In genomic region chr2:152444448-152444847, GRCh38 we compare ENCODE assay signal across 31 cellular contexts.
DNase-seq lines count a peak whose midpoint lies in the region; TF ChIP-seq lines count a peak whose summit lies in the region.
"Had no signal": no experiment of that assay in that cellular context is flagged by ENCODE, and none has a peak within 500 bp of the region (broad histone marks: within the 10 kb centered on the region; RNA-seq: fewer than 3 reads in every experiment).

No MANE protein-coding gene starts in this region.

- DNase-seq in left ventricle myocardium inferior (no peak), cardiac septum (ENCODE audit: low spot score) (no peak), dorsolateral prefrontal cortex (no peak), midbrain (lab: John Stamatoyannopoulos, UW) (peak; percentile 57), tibial nerve (ENCODE audit: low spot score in 2 of 2) (no peak), GM20000 (ENCODE audit: low spot score) (no peak), uterus (no peak)
- DNase-seq in activated T-cell treated with anti-CD3 and anti-CD28 coated beads, Interleukin-2, amount 50 U/mL, for 24 hours: no peak
- DNase-seq: activated CD4-positive, alpha-beta T cell treated with anti-CD3 and anti-CD28 coated beads, Interleukin-2, amount 50 U/mL, for 4 hours; activated CD4-positive, CD25-positive, alpha-beta regulatory T cell; activated CD8-positive, alpha-beta memory T cell treated with anti-CD3 and anti-CD28 coated beads, Interleukin-2, amount 50 U/mL, for 4 hours; activated naive CD4-positive, alpha-beta T cell treated with anti-CD3 and anti-CD28 coated beads, Interleukin-2, amount 50 U/mL, for 16 hours; central memory CD4-positive, alpha-beta T cell; dermis blood vessel endothelial cell; DMS153; GOT3; NCI-H1048; NCI-H187; NCI-H2171 treated with DMSO at 0.1 percent for 48 hours; NCI-H524 treated with DMSO at 0.1 percent for 48 hours; PC-3; retina; SHP77; stimulated activated CD4-positive, alpha-beta T cell treated with anti-CD3 and anti-CD28 coated beads, Interleukin-12 subunit alpha, Interleukin-12 subunit beta, amount 100 ng/mL, for 4 hours; stimulated activated CD4-positive, alpha-beta T cell treated with anti-CD3 and anti-CD28 coated beads, Interleukin-4, amount 100 ng/mL, for 1 hour; SW 1271 had no signal

- no peaks in the 10 kb centered on the region for H3K9me3 ChIP-seq in left ventricle myocardium inferior (replicated peaks)
- H3K9me3 ChIP-seq in tibial nerve: no peaks in the 10 kb centered on the region
- no peaks in the 10 kb centered on the region for H3K9me3 ChIP-seq in uterus
- H3K9me3 ChIP-seq: mucosa of descending colon, thoracic aorta had no signal

- no peaks in the 10 kb centered on the region for H3K36me3 ChIP-seq in left ventricle myocardium inferior
- H3K36me3 ChIP-seq in tibial nerve: no peaks in the 10 kb centered on the region
- H3K36me3 ChIP-seq in uterus: no peaks in the 10 kb centered on the region
- H3K36me3 ChIP-seq: thoracic aorta had no signal

- no peaks in the 10 kb centered on the region for H3K9me3 Mint-ChIP-seq in activated T-cell treated with anti-CD3 and anti-CD28 coated beads, Interleukin-2, amount 50 U/mL, for 24 hours
- H3K9me3 Mint-ChIP-seq: nephron; stimulated activated effector memory CD8-positive, alpha-beta T cell treated with anti-CD3 and anti-CD28 coated beads, Interleukin-12 subunit alpha, Interleukin-12 subunit beta, amount 100 ng/mL, for 72 hours had no signal

- no peaks in the 10 kb centered on the region for H3K27me3 ChIP-seq in left ventricle myocardium inferior (ENCODE audit: low read depth)
- H3K27me3 ChIP-seq in dorsolateral prefrontal cortex: no peaks in the 10 kb centered on the region
- no peaks in the 10 kb centered on the region for H3K27me3 ChIP-seq in tibial nerve
- H3K27me3 ChIP-seq in uterus: no peaks in the 10 kb centered on the region

- no peak for TF ChIP-seq EP300 in tibial nerve (IDR thresholded peaks at IDR 0.05)

- H3K27ac ChIP-seq in left ventricle myocardium inferior (replicated peaks) (peak overlapping the region; percentile 21), dorsolateral prefrontal cortex (peak overlapping the region; percentile 42 to 100 (median 97)), tibial nerve (peak overlapping the region in 3 of 4 donors; percentile 50 to 91 (median 83)), uterus (peak overlapping the region in 1 of 2 donors; percentile 46)

- WGBS in tibial nerve, 2 donors: 33 to 39% methylated on average over 3 of the region's 3 CpGs

- TF ChIP-seq POLR2A in tibial nerve (IDR thresholded peaks at IDR 0.05) (no peak), uterus (IDR thresholded peaks at IDR 0.05) (no peak)

- H3K4me3 Mint-ChIP-seq in activated T-cell treated with anti-CD3 and anti-CD28 coated beads, Interleukin-2, amount 50 U/mL, for 24 hours: no peak overlapping the region
- H3K4me3 Mint-ChIP-seq: activated T-helper 17 cell treated with anti-CD3 and anti-CD28 coated beads, Interleukin-2, amount 50 U/mL, for 72 hours; nephron; stimulated activated effector memory CD8-positive, alpha-beta T cell treated with anti-CD3 and anti-CD28 coated beads, Interleukin-12 subunit alpha, Interleukin-12 subunit beta, amount 100 ng/mL, for 72 hours had no signal

- peaks cover 6% of the 10 kb centered on the region for H3K4me1 Mint-ChIP-seq in activated T-cell treated with anti-CD3 and anti-CD28 coated beads, Interleukin-2, amount 50 U/mL, for 24 hours (ENCODE audit: low read depth)
- H3K4me1 Mint-ChIP-seq: stimulated activated effector memory CD8-positive, alpha-beta T cell treated with anti-CD3 and anti-CD28 coated beads, Interleukin-12 subunit alpha, Interleukin-12 subunit beta, amount 100 ng/mL, for 72 hours had no signal

- H3K36me3 Mint-ChIP-seq in activated T-cell treated with anti-CD3 and anti-CD28 coated beads, Interleukin-2, amount 50 U/mL, for 24 hours (ENCODE audit: low read depth): no peaks in the 10 kb centered on the region
- H3K36me3 Mint-ChIP-seq: stimulated activated effector memory CD8-positive, alpha-beta T cell treated with anti-CD3 and anti-CD28 coated beads, Interleukin-12 subunit alpha, Interleukin-12 subunit beta, amount 100 ng/mL, for 72 hours had no signal

- H3K4me1 ChIP-seq in left ventricle myocardium inferior: peaks cover 53% of the 10 kb centered on the region
- H3K4me1 ChIP-seq in tibial nerve: peaks cover 3 to 92% (median 37%) of the 10 kb centered on the region in 4 donors
- no peaks in the 10 kb centered on the region for H3K4me1 ChIP-seq in uterus

- intact Hi-C loops in left ventricle myocardium inferior (cut with micrococcal nuclease): no loop called here
- intact Hi-C loops in cardiac septum (cut with DNase I): no loop called here
- intact Hi-C loops in dorsolateral prefrontal cortex (cut with DNase I): no loop called here
- intact Hi-C loops in uterus (cut with DNase I; ENCODE audit: low total_unique reads): no loop called here

- no peak overlapping the region for H3K27ac Mint-ChIP-seq in activated T-cell treated with anti-CD3 and anti-CD28 coated beads, Interleukin-2, amount 50 U/mL, for 24 hours
- H3K27ac Mint-ChIP-seq: activated T-helper 17 cell treated with anti-CD3 and anti-CD28 coated beads, Interleukin-2, amount 50 U/mL, for 72 hours; stimulated activated effector memory CD8-positive, alpha-beta T cell treated with anti-CD3 and anti-CD28 coated beads, Interleukin-12 subunit alpha, Interleukin-12 subunit beta, amount 100 ng/mL, for 72 hours had no signal

- no peak for TF ChIP-seq CTCF in left ventricle myocardium inferior (IDR thresholded peaks at IDR 0.05; ENCODE audit: borderline replicate concordance)
- no peak for TF ChIP-seq CTCF in dorsolateral prefrontal cortex (IDR thresholded peaks at IDR 0.05 in 54 of 56, conservative IDR thresholded peaks at IDR 0.05 in 2 of 56; ENCODE audit: low read depth in 1 of 56, partially characterized antibody in 56 of 56)
- no peak for TF ChIP-seq CTCF in tibial nerve (IDR thresholded peaks at IDR 0.05)
- no peak for TF ChIP-seq CTCF in GM20000 (IDR thresholded peaks at IDR 0.05; ENCODE audit: extremely low read depth, missing control alignments)
- no peak for TF ChIP-seq CTCF in uterus (IDR thresholded peaks at IDR 0.05)

- H3K4me3 ChIP-seq in left ventricle myocardium inferior (no peak overlapping the region), dorsolateral prefrontal cortex (peak overlapping the region in 2 of 59 donors; percentile 10 to 20), tibial nerve (no peak overlapping the region), uterus (no peak overlapping the region)
- H3K4me3 ChIP-seq: mucosa of descending colon, thoracic aorta had no signal

- H3K27me3 Mint-ChIP-seq in activated T-cell treated with anti-CD3 and anti-CD28 coated beads, Interleukin-2, amount 50 U/mL, for 24 hours: peaks cover 35% of the 10 kb centered on the region
